In the genomic region with DNA sequence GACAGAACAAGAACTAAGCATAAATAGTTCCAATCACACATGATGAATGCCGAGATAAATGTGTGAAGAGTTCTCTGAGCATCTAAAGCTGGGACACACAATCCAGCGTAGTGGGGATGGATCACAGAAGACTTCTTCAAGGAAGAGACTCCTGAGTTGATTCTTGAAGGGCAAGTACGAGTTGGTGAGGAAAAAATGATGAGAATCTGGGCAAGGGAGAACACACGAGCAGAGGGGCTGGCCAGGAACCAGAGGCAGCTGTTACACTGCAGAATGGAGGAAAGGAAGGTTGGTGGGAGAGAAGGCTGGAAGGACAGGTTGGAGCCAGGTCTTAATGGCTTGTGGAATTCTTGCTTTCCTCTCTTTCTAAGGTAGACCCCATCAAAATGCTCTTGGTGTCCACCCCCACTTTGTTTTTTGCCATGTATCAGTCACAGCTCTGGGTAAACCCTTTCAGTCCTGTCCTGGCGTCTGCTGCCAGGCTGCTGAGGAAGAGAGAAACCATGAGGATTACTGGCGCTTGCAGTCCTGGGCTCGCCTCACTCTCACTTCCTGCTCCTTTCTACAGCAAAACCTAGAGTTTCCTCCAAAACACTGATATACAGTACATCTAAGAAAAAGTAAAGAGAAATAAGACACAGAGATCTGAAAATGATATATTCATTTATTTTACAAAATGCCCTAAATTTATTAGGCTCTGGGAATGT, we compare ENCODE assay signal across 12 cellular contexts.
DNase-seq lines count a peak whose midpoint lies in the region; ATAC-seq lines count a peak whose summit lies in the region.
"Had no signal": no experiment of that assay in that cellular context is flagged by ENCODE, and none has a peak within 500 bp of the region (broad histone marks: within the 10 kb centered on the region; RNA-seq: fewer than 3 reads in every experiment).

No MANE protein-coding gene starts in this region.

- DNase-seq in medulla oblongata (ENCODE audit: extremely low spot score) (peak; percentile 10), posterior vena cava (ENCODE audit: low spot score) (no peak), cardiac septum (ENCODE audit: low spot score) (no peak), sciatic nerve (ENCODE audit: low spot score) (no peak)
- DNase-seq: activated CD8-positive, alpha-beta T cell treated with anti-CD3 and anti-CD28 coated beads, Interleukin-2, amount 10 ng/mL, durations not matched to agents 7 days and 5 days; body of pancreas; DMS 273 treated with DMSO at 0.1 percent for 48 hours; left colon; NCI-H187 treated with DMSO at 0.1 percent for 48 hours had no signal

- peak; percentile 95 for ATAC-seq in GM18907 (IDR thresholded peaks at IDR 0.05; ENCODE audit: unreplicated experiment)
- peak; percentile 94 for ATAC-seq in GM21717 (IDR thresholded peaks at IDR 0.05; ENCODE audit: unreplicated experiment)
- peak; percentile 81 for ATAC-seq in HG03175 (IDR thresholded peaks at IDR 0.05; ENCODE audit: unreplicated experiment)
- ATAC-seq in sciatic nerve, result no peak
- ATAC-seq: activated CD8-positive, alpha-beta T cell treated with anti-CD3 and anti-CD28 coated beads, Interleukin-2, amount 10 ng/mL, durations not matched to agents 7 days and 5 days; body of pancreas; left colon had no signal

- intact Hi-C loops in posterior vena cava (cut with DNase I) (no loop called here), cardiac septum (cut with DNase I) (no loop called here), sciatic nerve (cut with DNase I) (no loop called here)
